In the genomic region with DNA sequence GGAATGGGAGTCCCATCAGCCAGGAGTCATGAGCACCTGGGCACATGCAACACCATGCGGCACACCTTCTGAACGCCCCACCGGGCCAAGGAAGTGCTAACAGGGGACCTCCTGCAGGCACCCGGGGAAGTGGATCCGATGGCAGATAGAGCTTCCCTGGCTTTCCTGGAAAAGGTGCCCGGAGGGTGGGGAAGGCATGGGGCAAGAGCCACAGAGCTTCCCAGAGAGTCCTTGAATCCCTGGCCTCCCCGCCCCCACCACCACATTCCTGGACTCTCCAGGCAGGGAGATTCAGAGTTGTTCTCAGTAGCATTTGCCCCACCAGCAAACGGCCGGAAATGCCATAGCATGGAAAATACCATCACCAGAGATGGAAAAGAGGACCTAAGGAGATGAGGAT, we compare ENCODE assay signal across 29 cellular contexts. TPM values are rescaled to one million over a fixed set of nuclear protein-coding genes. Genes with fewer than 3 reads are reported as not detected.
DNase-seq lines count a peak whose midpoint lies in the region; ATAC-seq, FAIRE-seq and TF ChIP-seq lines count a peak whose summit lies in the region.
"Had no signal": no experiment of that assay in that cellular context is flagged by ENCODE, and none has a peak within 500 bp of the region (broad histone marks: within the 10 kb centered on the region; RNA-seq: fewer than 3 reads in every experiment).

No MANE protein-coding gene starts in this region.

- no peaks in the 10 kb centered on the region for H3K9me3 ChIP-seq in right lobe of liver
- no peaks in the 10 kb centered on the region for H3K9me3 ChIP-seq in HepG2 (ENCODE audit: low read length)
- H3K9me3 ChIP-seq in prostate gland, result no peaks in the 10 kb centered on the region
- no peaks in the 10 kb centered on the region for H3K9me3 ChIP-seq in aorta (ENCODE audit: control insufficient read depth, low read length)
- H3K9me3 ChIP-seq: BLaER1 treated with 17β-estradiol and CSF1 and Interleukin-3, amounts not matched to agents 10 nM and 100 nM; neutrophil; stomach had no signal

- CTCF ChIA-PET in HepG2 (lab: Yijun Ruan, JAX; ENCODE audit: low intra/inter-chr PET ratio, low total read pairs), result no interaction called here

- in situ Hi-C loops in HepG2 (cut with HindIII; ENCODE audit: extremely low pct_ligation_motif_present, low pct_unique_long_range_greater_than_20kb), result no loop called here

- no peaks in the 10 kb centered on the region for H4K20me1 ChIP-seq in HepG2 (ENCODE audit: insufficient read depth, low read length)
- H4K20me1 ChIP-seq: BLaER1 treated with 17β-estradiol and CSF1 and Interleukin-3, amounts not matched to agents 10 nM and 100 nM had no signal

- WGBS in right lobe of liver (ENCODE audit: insufficient coverage, low coverage, low lambda C conversion rate, missing lambda C conversion rate), result 80% methylated on average over 1 of the region's 9 CpGs
- 31% methylated on average over 6 of the region's 9 CpGs for WGBS in HepG2 (ENCODE audit: low lambda C conversion rate)
- WGBS in prostate gland, result 61% methylated on average over 9 of the region's 9 CpGs
- 88 to 89% methylated on average over 9 of the region's 9 CpGs for WGBS in aorta, 2 donors

- TF ChIP-seq POLR2A in right lobe of liver (IDR thresholded peaks at IDR 0.05) (no peak), HepG2 (IDR thresholded peaks at IDR 0.05; ENCODE audit: insufficient read depth in 1 of 2, low read depth in 2 of 2, low read length in 2 of 2) (no peak), prostate gland (IDR thresholded peaks at IDR 0.05) (no peak)

- H3K79me2 ChIP-seq in HepG2 (ENCODE audit: insufficient read depth, low read length), result no peaks in the 10 kb centered on the region

- TF ChIP-seq EP300 in HepG2 (IDR thresholded peaks at IDR 0.05; ENCODE audit: low read depth in 2 of 2, low read length in 2 of 2), result no peak
- TF ChIP-seq EP300 in HepG2 (CRISPR knock-in tag; IDR thresholded peaks at IDR 0.05; ENCODE audit: borderline replicate concordance), result no peak

- H3K27me3 ChIP-seq in right lobe of liver (no peaks in the 10 kb centered on the region), HepG2 (ENCODE audit: control insufficient read depth in 1 of 2, insufficient read depth in 2 of 2, low read length in 2 of 2) (peaks cover 23 to 88% of the 10 kb centered on the region in 2 experiments), prostate gland (replicated peaks; ENCODE audit: insufficient read depth) (no peaks in the 10 kb centered on the region), aorta (ENCODE audit: control insufficient read depth in 1 of 2, insufficient read depth in 2 of 2, low read length in 1 of 2) (no peaks in the 10 kb centered on the region)
- H3K27me3 ChIP-seq: BLaER1 treated with 17β-estradiol and CSF1 and Interleukin-3, amounts not matched to agents 10 nM and 100 nM; neutrophil had no signal

- DNase-seq in right lobe of liver, result peak in 2 of 3 donors; percentile 11 to 25
- no peak for DNase-seq in HepG2 (ENCODE audit: low spot score)
- peak; percentile 9 for DNase-seq in fibroblast of villous mesenchyme (ENCODE audit: low read depth)
- DNase-seq in prostate gland (ENCODE audit: low spot score), result no peak
- peak; percentile 29 to 73 for DNase-seq in aorta
- DNase-seq: ACHN; activated B cell treated with CpG ODN at 0.5 μM for 24 hours; activated CD4-positive, alpha-beta T cell treated with anti-CD3 and anti-CD28 coated beads, Interleukin-2, amount 50 U/mL, for 48 hours; activated gamma-delta T cell; DND-41; GM23248; hippocampal formation; IMR-90; MM.1S; NCI-H1436 treated with DMSO at 0.1 percent for 48 hours; NCI-H2171; NCI-H524 treated with DMSO at 0.1 percent for 48 hours; stomach had no signal

- H3K27ac ChIP-seq in right lobe of liver (no peak overlapping the region), HepG2 (ENCODE audit: extremely low read length, insufficient read depth, low read length) (no peak overlapping the region), prostate gland (peak overlapping the region; percentile 82 to 84), aorta (ENCODE audit: low read depth in 1 of 2, low read length in 2 of 2) (no peak overlapping the region)
- H3K27ac ChIP-seq: BLaER1 treated with 17β-estradiol and CSF1 and Interleukin-3, amounts not matched to agents 10 nM and 100 nM; cardiac muscle cell; neutrophil; stomach had no signal

- no TSS peak for BruUV-seq in HepG2 (replicated peaks; lab: Mats Ljungman, UMichigan)

- no peak overlapping the region for H3K4me2 ChIP-seq in HepG2 (ENCODE audit: low read depth, low read length)
- H3K4me2 ChIP-seq: BLaER1 treated with 17β-estradiol and CSF1 and Interleukin-3, amounts not matched to agents 10 nM and 100 nM had no signal

- POLR2A ChIA-PET in HepG2 (lab: Yijun Ruan, JAX), result no interaction called here

- H3K4me1 ChIP-seq in right lobe of liver (no peaks in the 10 kb centered on the region), HepG2 (ENCODE audit: insufficient read depth, low read length) (0 out of 2 replicates have a peak, but pooled peaks cover 12% of the 10 kb centered on the region), prostate gland (replicated peaks) (peaks cover 4% of the 10 kb centered on the region), aorta (ENCODE audit: control insufficient read depth in 1 of 2, insufficient read depth in 2 of 2, low read length in 2 of 2) (no peaks in the 10 kb centered on the region)
- H3K4me1 ChIP-seq: stomach had no signal

- intact Hi-C loops in right lobe of liver (cut with DNase I), result no loop called here
- intact Hi-C loops in HepG2 (cut with micrococcal nuclease; ENCODE audit: unreplicated experiment), result no loop called here
- intact Hi-C loops in prostate gland (cut with DNase I), result no loop called here
- intact Hi-C loops in aorta (cut with DNase I), result no loop called here

- TF ChIP-seq RAD21 in HepG2 (CRISPR knock-in tag; IDR thresholded peaks at IDR 0.05), result no peak

- no peak for ATAC-seq in right lobe of liver
- no peak for ATAC-seq in HepG2
- ATAC-seq in aorta (ENCODE audit: low FRiP score), result no peak
- ATAC-seq in HG03095 (IDR thresholded peaks at IDR 0.05; ENCODE audit: unreplicated experiment), result no peak
- ATAC-seq in GM21717 (IDR thresholded peaks at IDR 0.05; ENCODE audit: unreplicated experiment), result no peak
- no peak for ATAC-seq in GM21526 (IDR thresholded peaks at IDR 0.05; ENCODE audit: low FRiP score, unreplicated experiment)

- H3K36me3 ChIP-seq in right lobe of liver (no peaks in the 10 kb centered on the region), HepG2 (replicated peaks in 1 of 2; ENCODE audit: control insufficient read depth in 1 of 2, insufficient read depth in 2 of 2, low read length in 2 of 2) (no peaks in the 10 kb centered on the region), prostate gland (no peaks in the 10 kb centered on the region), aorta (ENCODE audit: control insufficient read depth in 1 of 2, insufficient read depth in 2 of 2, low read length in 1 of 2) (no peaks in the 10 kb centered on the region)
- H3K36me3 ChIP-seq: BLaER1 treated with 17β-estradiol and CSF1 and Interleukin-3, amounts not matched to agents 10 nM and 100 nM; cardiac muscle cell; neutrophil; stomach had no signal

- no peak overlapping the region for H2AFZ ChIP-seq in HepG2 (ENCODE audit: low read length)

- no peak for TF ChIP-seq CTCF in right lobe of liver (IDR thresholded peaks at IDR 0.05)
- TF ChIP-seq CTCF in HepG2 (CRISPR knock-in tag; IDR thresholded peaks at IDR 0.05), result no peak
- TF ChIP-seq CTCF in fibroblast of villous mesenchyme (IDR thresholded peaks at IDR 0.05; ENCODE audit: insufficient read depth, low read depth, low read length), result no peak
- no peak for TF ChIP-seq CTCF in prostate gland (IDR thresholded peaks at IDR 0.05)

- no peak for FAIRE-seq in HepG2 (lab: Jason Lieb, UNC)
- FAIRE-seq: GM12892, urothelium cell line had no signal

- H3K4me3 ChIP-seq in right lobe of liver (no peak overlapping the region), HepG2 (replicated peaks in 1 of 3; ENCODE audit: insufficient read depth in 1 of 3, low read depth in 2 of 3, low read length in 3 of 3) (no peak overlapping the region), fibroblast of villous mesenchyme (ENCODE audit: low read depth, low read length) (no peak overlapping the region), prostate gland (no peak overlapping the region), aorta (ENCODE audit: low read length in 2 of 2) (no peak overlapping the region)
- H3K4me3 ChIP-seq: BLaER1 treated with 17β-estradiol and CSF1 and Interleukin-3, amounts not matched to agents 10 nM and 100 nM; cardiac muscle cell; GM23248; stomach had no signal

- H3K9ac ChIP-seq in HepG2 (ENCODE audit: insufficient read depth, low read depth, low read length), result no peak overlapping the region
- H3K9ac ChIP-seq: BLaER1 treated with 17β-estradiol and CSF1 and Interleukin-3, amounts not matched to agents 10 nM and 100 nM had no signal

TF ChIP-seq in HepG2, 621 proteins besides CTCF, POLR2A, EP300 and RAD21 (continues in another document):
- no peak for TF ChIP-seq SNAPC2 (CRISPR knock-in tag; IDR thresholded peaks at IDR 0.05)
- no peak for TF ChIP-seq TEAD2 (CRISPR knock-in tag; IDR thresholded peaks at IDR 0.05)

RNA-seq across cellular contexts. Expression of gene TRIM29, which starts 8.3 kb away (rescaled TPM):
- total RNA-seq in right lobe of liver (1 to 10 TPM in 4 of 6 experiments, not detected in 2; 1.1 to 2.1 (median 1.3) TPM), HepG2 (2016; rRNA removed; fragmentation: Illumina TruSeq; extraction: Trizol) (0.84 and 0.86 TPM in 2 replicates), fibroblast of villous mesenchyme (0.86 and 1.3 TPM in 2 replicates), prostate gland (100 to 1,000 TPM in 1 of 2 donors, 10 to 100 TPM in 1; 73.7 to 126 TPM), aorta (1 to 10 TPM; 1.3 to 3.6 TPM)
- total RNA-seq in HepG2 (2016; cell fraction: cytosol; rRNA removed; fragmentation: Illumina TruSeq; extraction: Trizol; ENCODE audit: low read depth), result not detected in 2 replicates
- 0.58 and 0.74 TPM in 2 replicates for total RNA-seq in HepG2 (2016; cell fraction: insoluble cytoplasmic fraction; rRNA removed; fragmentation: Illumina TruSeq; extraction: Trizol)
- total RNA-seq in HepG2 (2016; cell fraction: membrane; rRNA removed; fragmentation: Illumina TruSeq; extraction: Trizol), result 0.62 and 0.72 TPM in 2 replicates
- total RNA-seq in HepG2 (2016; cell fraction: nucleus; rRNA removed; fragmentation: Illumina TruSeq; extraction: Trizol), result 1.7 and 2.0 TPM in 2 replicates
- polyA plus RNA-seq in HepG2 (2011; rRNA removed) (0.86 and 1.2 TPM in 2 replicates), aorta (under 1 TPM; 0.13 to 0.38 TPM)
- polyA plus RNA-seq in HepG2 (2011; cell fraction: cytosol; rRNA removed), result 0.78 and 0.83 TPM in 2 replicates
- polyA plus RNA-seq in HepG2 (2011; cell fraction: nucleus; rRNA removed), result 2.2 and 4.0 TPM in 2 replicates
- polyA plus RNA-seq in HepG2 (2012), result 0.47 and 0.95 TPM in 2 replicates
- 0.41 and 0.44 TPM in 2 replicates for polyA plus RNA-seq in HepG2 (2016; cell fraction: cytosol; fragmentation: Illumina TruSeq; extraction: Trizol; ENCODE audit: low read depth)
- 0.74 and 0.80 TPM in 2 replicates for polyA plus RNA-seq in HepG2 (2016; cell fraction: insoluble cytoplasmic fraction; fragmentation: Illumina TruSeq; extraction: Trizol; ENCODE audit: low read depth)
- polyA plus RNA-seq in HepG2 (2016; cell fraction: membrane; fragmentation: Illumina TruSeq; extraction: Trizol; ENCODE audit: low read depth), result 0.31 and 0.92 TPM in 2 replicates
- 0.56 and 0.81 TPM in 2 replicates for polyA plus RNA-seq in HepG2 (2016; cell fraction: nucleus; fragmentation: Illumina TruSeq; extraction: Trizol; ENCODE audit: insufficient read depth, low read depth)
- 14.4 and 285 TPM in 2 replicates for polyA minus RNA-seq in HepG2 (2011; rRNA and poly(A)+ RNA removed; ENCODE audit: low replicate concordance)
- 1.2 and 2.0 TPM in 2 replicates for polyA minus RNA-seq in HepG2 (2011; cell fraction: cytosol; rRNA and poly(A)+ RNA removed)
- 6.6 and 14.2 TPM in 2 replicates for polyA minus RNA-seq in HepG2 (2011; cell fraction: nucleus; rRNA and poly(A)+ RNA removed)
- total RNA-seq: activated B cell treated with CpG ODN at 0.5 μM for 24 hours, cardiac muscle cell, GM23248, IMR-90, lung microvascular endothelial cell, myocyte, RPMI7951 had no signal
- polyA plus RNA-seq: cardiac muscle cell, IMR-90 had no signal

Comparison
In these comparisons a context has a peak if more than half of its experiments do, and no peak if none do; other contexts are left out.
1. DNase-seq: peak in right lobe of liver (2 of 3), fibroblast of villous mesenchyme (single experiment) and aorta (2 of 2); none in HepG2 (single experiment) and prostate gland (single experiment).
2. H3K27ac ChIP-seq: peak in prostate gland (2 of 2); none in right lobe of liver (0 of 3), HepG2 (single experiment) and aorta (0 of 2).
3. RNA of gene TRIM29, which starts 8.3 kb away (total RNA-seq): 73.7 to 126 TPM in prostate gland; 1.3 to 3.6 TPM in aorta, 1.1 to 2.1 TPM in right lobe of liver, 0.86 to 1.3 TPM in fibroblast of villous mesenchyme and 0.58 to 2.0 TPM in HepG2; every median in the first group is over 10 times any median in the second.